33 cellular contexts compared by ENCODE assay signal in genomic region chr7:108227360-108227749, GRCh38.
"Had no signal": no experiment of that assay in that cellular context is flagged by ENCODE, and none has a peak within 500 bp of the region (broad histone marks: within the 10 kb centered on the region; RNA-seq: fewer than 3 reads in every experiment).

No MANE protein-coding gene starts in this region.

- FAIRE-seq: kidney had no signal

- H2AFZ ChIP-seq: hepatocyte, neural progenitor cell, parathyroid adenoma had no signal

- H3K27ac Mint-ChIP-seq: dendritic cell treated with granulocyte-macrophage colony-stimulating factor and Interleukin-4, amounts not matched to agents 40 ng/mL and 50 ng/mL, for 4 days; endodermal cell; mesothelial cell of epicardium; naive B cell; natural killer cell treated with Interleukin-12 subunit alpha and Interleukin-12 subunit beta and Interleukin-15 and Interleukin-18, amount 100 ng/mL, for 72 hours; neural progenitor cell; progenitor cell of endocrine pancreas had no signal

- H3K4me2 ChIP-seq: hepatocyte, neural progenitor cell, smooth muscle cell had no signal

- H3K79me2 ChIP-seq: hepatocyte, parathyroid adenoma had no signal

- H3K4me1 ChIP-seq: esophagus muscularis mucosa, foreskin keratinocyte, gastroesophageal sphincter, heart left ventricle, left lung, neural progenitor cell, parathyroid adenoma, right atrium auricular region, suprapubic skin, transverse colon, upper lobe of right lung, uterus had no signal

- H3K27me3 Mint-ChIP-seq: dendritic cell treated with granulocyte-macrophage colony-stimulating factor and Interleukin-4, amounts not matched to agents 40 ng/mL and 50 ng/mL, for 4 days; progenitor cell of endocrine pancreas; stimulated activated naive CD8-positive, alpha-beta T cell treated with anti-CD3 and anti-CD28 coated beads, Interleukin-15, amount 100 ng/mL, for 72 hours had no signal

- H3K27ac ChIP-seq: epithelial cell of prostate, esophagus muscularis mucosa, foreskin keratinocyte, gastroesophageal sphincter, heart left ventricle, hepatocyte, left lung, neural progenitor cell, parathyroid adenoma, right atrium auricular region, suprapubic skin, transverse colon, upper lobe of right lung, uterus had no signal

- H3K9me3 Mint-ChIP-seq: dendritic cell treated with granulocyte-macrophage colony-stimulating factor and Interleukin-4, amounts not matched to agents 40 ng/mL and 50 ng/mL, for 4 days; endodermal cell; mesothelial cell of epicardium; naive B cell; natural killer cell treated with Interleukin-12 subunit alpha and Interleukin-12 subunit beta and Interleukin-15 and Interleukin-18, amount 100 ng/mL, for 72 hours; neural progenitor cell; stimulated activated naive CD8-positive, alpha-beta T cell treated with anti-CD3 and anti-CD28 coated beads, Interleukin-15, amount 100 ng/mL, for 72 hours had no signal

- H3K36me3 ChIP-seq: esophagus muscularis mucosa, gastroesophageal sphincter, heart left ventricle, left lung, neural progenitor cell, right atrium auricular region, suprapubic skin, transverse colon, upper lobe of right lung, uterus had no signal

- H3K4me3 ChIP-seq: esophagus muscularis mucosa, gastroesophageal sphincter, heart left ventricle, hepatocyte, left lung, mucosa of descending colon, neural progenitor cell, right atrium auricular region, smooth muscle cell, suprapubic skin, transverse colon, upper lobe of right lung, uterus had no signal

- H3K4me1 Mint-ChIP-seq: naive B cell; stimulated activated naive CD8-positive, alpha-beta T cell treated with anti-CD3 and anti-CD28 coated beads, Interleukin-15, amount 100 ng/mL, for 72 hours had no signal

- H3K9ac ChIP-seq: neural progenitor cell, parathyroid adenoma had no signal

- H3K36me3 Mint-ChIP-seq: mesothelial cell of epicardium; naive B cell; natural killer cell treated with Interleukin-12 subunit alpha and Interleukin-12 subunit beta and Interleukin-15 and Interleukin-18, amount 100 ng/mL, for 72 hours had no signal

- H3K4me3 Mint-ChIP-seq: dendritic cell treated with granulocyte-macrophage colony-stimulating factor and Interleukin-4, amounts not matched to agents 40 ng/mL and 50 ng/mL, for 4 days; endodermal cell; mesothelial cell of epicardium; naive B cell; natural killer cell treated with Interleukin-12 subunit alpha and Interleukin-12 subunit beta and Interleukin-15 and Interleukin-18, amount 100 ng/mL, for 72 hours; neural progenitor cell; stimulated activated naive CD8-positive, alpha-beta T cell treated with anti-CD3 and anti-CD28 coated beads, Interleukin-15, amount 100 ng/mL, for 72 hours had no signal

- ATAC-seq: gastroesophageal sphincter; heart left ventricle; left cardiac atrium; left lung; mucosa of descending colon; natural killer cell treated with Interleukin-12 subunit alpha and Interleukin-12 subunit beta and Interleukin-15 and Interleukin-18, amount 100 ng/mL, for 72 hours; sciatic nerve; stimulated activated naive CD8-positive, alpha-beta T cell treated with anti-CD3 and anti-CD28 coated beads, Interleukin-15, amount 100 ng/mL, for 72 hours; upper lobe of right lung had no signal

- DNase-seq: effector CD8-positive, alpha-beta T cell; endodermal cell; foreskin keratinocyte; heart left ventricle; kidney; left cardiac atrium; left lung; mesenchymal stem cell; mucosa of descending colon; naive B cell; stimulated activated CD4-positive, alpha-beta T cell treated with anti-CD3 and anti-CD28 coated beads, Interleukin-12 subunit alpha, Interleukin-12 subunit beta, amount 100 ng/mL, for 4 hours; stimulated activated CD4-positive, alpha-beta T cell treated with anti-CD3 and anti-CD28 coated beads, Interleukin-1b, Interleukin-23, amount 100 ng/mL, for 48 hours; stimulated activated CD4-positive, alpha-beta T cell treated with anti-CD3 and anti-CD28 coated beads, Interleukin-4, amount 100 ng/mL, for 1 hour; stimulated activated CD8-positive, alpha-beta memory T cell treated with anti-CD3 and anti-CD28 coated beads, Interleukin-4, amount 100 ng/mL, for 48 hours; stimulated activated naive CD4-positive, alpha-beta T cell; stimulated activated naive CD8-positive, alpha-beta T cell treated with anti-CD3 and anti-CD28 coated beads, Interleukin-15, amount 100 ng/mL, for 72 hours; transverse colon; upper lobe of right lung; uterus had no signal

- H3K27me3 ChIP-seq: esophagus muscularis mucosa, foreskin keratinocyte, gastroesophageal sphincter, heart left ventricle, hepatocyte, left lung, neural progenitor cell, right atrium auricular region, suprapubic skin, transverse colon, upper lobe of right lung, uterus had no signal

- H3K9me3 ChIP-seq: esophagus muscularis mucosa, gastroesophageal sphincter, heart left ventricle, left lung, mucosa of descending colon, right atrium auricular region, suprapubic skin, transverse colon, upper lobe of right lung, uterus had no signal
